In genomic region chr19:42282810-42283247, GRCh38 we compare ENCODE assay signal across 9 cellular contexts. TPM values are rescaled to one million over a fixed set of nuclear protein-coding genes. Genes with fewer than 3 reads are reported as not detected.
DNase-seq lines count a peak whose midpoint lies in the region; ATAC-seq and TF ChIP-seq lines count a peak whose summit lies in the region.
"Had no signal": no experiment of that assay in that cellular context is flagged by ENCODE, and none has a peak within 500 bp of the region (broad histone marks: within the 10 kb centered on the region; RNA-seq: fewer than 3 reads in every experiment).

No MANE protein-coding gene starts in this region.

- no peaks in the 10 kb centered on the region for H3K9me3 Mint-ChIP-seq in stimulated activated naive CD8-positive, alpha-beta T cell treated with anti-CD3 and anti-CD28 coated beads, Interleukin-15, amount 100 ng/mL, for 72 hours

- H3K9ac ChIP-seq in muscle layer of colon (ENCODE audit: low read length), result peak overlapping the region; percentile 51

- peak overlapping the region; percentile 83 to 93 (median 90) for H3K27ac ChIP-seq in body of pancreas
- H3K27ac ChIP-seq in muscle layer of colon (ENCODE audit: low read depth, low read length), result peak overlapping the region; percentile 87

- H3K27ac Mint-ChIP-seq in stimulated activated naive CD8-positive, alpha-beta T cell treated with anti-CD3 and anti-CD28 coated beads, Interleukin-15, amount 100 ng/mL, for 72 hours, result no peak overlapping the region

- H3K4me3 ChIP-seq in body of pancreas, result no peak overlapping the region
- H3K4me3 ChIP-seq in muscle layer of colon (ENCODE audit: low read depth in 1 of 2, low read length in 2 of 2), result peak overlapping the region in 1 of 2 donors; percentile 55

- H3K27me3 Mint-ChIP-seq in stimulated activated naive CD8-positive, alpha-beta T cell treated with anti-CD3 and anti-CD28 coated beads, Interleukin-15, amount 100 ng/mL, for 72 hours, result no peaks in the 10 kb centered on the region

- intact Hi-C loops in body of pancreas (cut with DNase I), result no loop called here

- TF ChIP-seq CTCF in body of pancreas (IDR thresholded peaks at IDR 0.05), result no peak

- H3K9me3 ChIP-seq in body of pancreas (no peaks in the 10 kb centered on the region), muscle layer of colon (ENCODE audit: low read length) (no peaks in the 10 kb centered on the region)

- peaks cover 0 to 5% of the 10 kb centered on the region in 2 donors for H3K36me3 ChIP-seq in body of pancreas (replicated peaks in 1 of 2; ENCODE audit: insufficient read depth in 1 of 2, low read depth in 2 of 2)
- H3K36me3 ChIP-seq in muscle layer of colon (ENCODE audit: insufficient read depth, low read length), result peaks cover 9% of the 10 kb centered on the region

- DNase-seq in stimulated activated naive CD8-positive, alpha-beta T cell treated with anti-CD3 and anti-CD28 coated beads, Interleukin-15, Interleukin-2, amounts not matched to agents 100 U/mL and 50 U/mL, for 24 hours, result no peak
- no peak for DNase-seq in stimulated activated naive CD8-positive, alpha-beta T cell treated with anti-CD3 and anti-CD28 coated beads, Interleukin-15, amount 100 ng/mL, for 72 hours
- DNase-seq in body of pancreas (no peak), medulla oblongata (ENCODE audit: extremely low spot score) (no peak), NCI-H2171 (lab: John Stamatoyannopoulos, UW) (no peak), dedifferentiated amniotic fluid mesenchymal stem cell (ENCODE audit: extremely low spot score) (no peak)
- DNase-seq in activated CD8-positive, alpha-beta memory T cell treated with anti-CD3 and anti-CD28 coated beads for 24 hours, result no peak

- no peak for TF ChIP-seq POLR2A in body of pancreas (IDR thresholded peaks at IDR 0.05)

- peak overlapping the region in 1 of 2 donors; percentile 74 for H3K4me3 Mint-ChIP-seq in stimulated activated naive CD8-positive, alpha-beta T cell treated with anti-CD3 and anti-CD28 coated beads, Interleukin-15, amount 100 ng/mL, for 72 hours

- peaks cover 72% of the 10 kb centered on the region for H3K4me1 ChIP-seq in body of pancreas
- H3K4me1 ChIP-seq in muscle layer of colon (ENCODE audit: insufficient read depth, low read length), result peaks cover 65% of the 10 kb centered on the region

- H3K4me1 Mint-ChIP-seq in stimulated activated naive CD8-positive, alpha-beta T cell treated with anti-CD3 and anti-CD28 coated beads, Interleukin-15, amount 100 ng/mL, for 72 hours, result peaks cover 40% of the 10 kb centered on the region

- 40 to 44% methylated on average over 5 of the region's 5 CpGs for WGBS in body of pancreas, 2 donors

- peak; percentile 0 for ATAC-seq in stimulated activated naive CD8-positive, alpha-beta T cell treated with anti-CD3 and anti-CD28 coated beads, Interleukin-15, Interleukin-2, amounts not matched to agents 100 U/mL and 50 U/mL, for 24 hours
- no peak for ATAC-seq in stimulated activated naive CD8-positive, alpha-beta T cell treated with anti-CD3 and anti-CD28 coated beads, Interleukin-15, amount 100 ng/mL, for 72 hours
- ATAC-seq in body of pancreas, result no peak

- H3K27me3 ChIP-seq in body of pancreas (no peaks in the 10 kb centered on the region), muscle layer of colon (ENCODE audit: control insufficient read depth in 1 of 2, insufficient read depth in 2 of 2, low read length in 2 of 2) (no peaks in the 10 kb centered on the region)

RNA-seq across cellular contexts. Expression of gene CIC, which starts 13.8 kb away (rescaled TPM):
- 10 to 100 TPM; 40.5 to 61.0 TPM for total RNA-seq in body of pancreas

RNA-seq across cellular contexts. Expression of gene PRR19, which starts 19.1 kb away (rescaled TPM):
- under 1 TPM in 1 of 2 donors, not detected in 1; 0.52 TPM for total RNA-seq in body of pancreas

RNA-seq across cellular contexts. Expression of gene PAFAH1B3, which starts 19.6 kb away (rescaled TPM):
- total RNA-seq in body of pancreas, result 10 to 100 TPM in 1 of 2 donors, 1 to 10 TPM in 1; 7.9 to 12.5 TPM

RNA-seq across cellular contexts. Expression of gene ERF, which starts 27.9 kb away (rescaled TPM):
- total RNA-seq in body of pancreas, result 10 to 100 TPM; 10.6 to 31.6 TPM

RNA-seq across cellular contexts. Expression of gene TMEM145, which starts 30.3 kb away (rescaled TPM):
- not detected for total RNA-seq in body of pancreas
- total RNA-seq: lung microvascular endothelial cell had no signal
